Comparison of ENCODE assay signal across 8 cellular contexts in genomic region chr5:55226027-55226933, GRCh38. TPM values are rescaled to one million over a fixed set of nuclear protein-coding genes. Genes with fewer than 3 reads are reported as not detected.
DNase-seq lines count a peak whose midpoint lies in the region; ATAC-seq, FAIRE-seq and TF ChIP-seq lines count a peak whose summit lies in the region.

No MANE protein-coding gene starts in this region.

- peak overlapping the region; percentile 30 for H3K4me3 ChIP-seq in naive thymus-derived CD4-positive, alpha-beta T cell (ENCODE audit: low read length)
- H3K4me3 ChIP-seq in aorta (ENCODE audit: low read length in 2 of 2): no peak overlapping the region

- H3K27me3 ChIP-seq in naive thymus-derived CD4-positive, alpha-beta T cell (ENCODE audit: control insufficient read depth in 2 of 2, insufficient read depth in 2 of 2, low read length in 2 of 2): peaks cover 21 to 66% of the 10 kb centered on the region in 2 donors
- H3K27me3 ChIP-seq in aorta (ENCODE audit: control insufficient read depth in 1 of 2, insufficient read depth in 2 of 2, low read length in 1 of 2): no peaks in the 10 kb centered on the region

- peaks cover 46% of the 10 kb centered on the region for H3K27me3 Mint-ChIP-seq in endothelial cell (ENCODE audit: unreplicated experiment)
- H3K27me3 Mint-ChIP-seq in naive thymus-derived CD4-positive, alpha-beta T cell: peaks cover 79 to 90% (median 86%) of the 10 kb centered on the region in 5 donors

- H3K27ac ChIP-seq in naive thymus-derived CD4-positive, alpha-beta T cell (ENCODE audit: low read depth, low read length): no peak overlapping the region
- H3K27ac ChIP-seq in aorta (ENCODE audit: low read depth in 1 of 2, low read length in 2 of 2): no peak overlapping the region

- peak; percentile 64 for FAIRE-seq in GM18507 (lab: Jason Lieb, UNC)

- CTCF ChIA-PET in naive thymus-derived CD4-positive, alpha-beta T cell (lab: Charles Lee): no interaction called here

- peak overlapping the region; percentile 25 for H3K4me3 Mint-ChIP-seq in endothelial cell (ENCODE audit: unreplicated experiment)
- H3K4me3 Mint-ChIP-seq in naive thymus-derived CD4-positive, alpha-beta T cell: peak overlapping the region; percentile 59 to 83 (median 70)

- H3K9me3 Mint-ChIP-seq in endothelial cell (ENCODE audit: unreplicated experiment): no peaks in the 10 kb centered on the region
- peaks cover 0 to 1% (median 0%) of the 10 kb centered on the region in 11 donors for H3K9me3 Mint-ChIP-seq in naive thymus-derived CD4-positive, alpha-beta T cell

- POLR2A ChIA-PET in naive thymus-derived CD4-positive, alpha-beta T cell (lab: Charles Lee): no interaction called here

- ATAC-seq in HG03135 (IDR thresholded peaks at IDR 0.05; ENCODE audit: unreplicated experiment) (peak; percentile 59), aorta (ENCODE audit: low FRiP score) (peak; percentile 43)
- peak; percentile 54 for ATAC-seq in naive thymus-derived CD4-positive, alpha-beta T cell

- TF ChIP-seq CTCF in endothelial cell (IDR thresholded peaks at IDR 0.05; ENCODE audit: unreplicated experiment): peak; percentile 87

- H3K4me1 ChIP-seq in naive thymus-derived CD4-positive, alpha-beta T cell (ENCODE audit: control insufficient read depth in 2 of 2, insufficient read depth in 2 of 2, low read length in 2 of 2): peaks cover 16 to 21% of the 10 kb centered on the region in 2 donors
- H3K4me1 ChIP-seq in aorta (ENCODE audit: control insufficient read depth in 1 of 2, insufficient read depth in 2 of 2, low read length in 2 of 2): no peaks in the 10 kb centered on the region

- DNase-seq in AG08396 (ENCODE audit: low spot score): peak; percentile 61
- DNase-seq in GM18507 (ENCODE audit: extremely low spot score, insufficient read length, low read depth): no peak
- peak; percentile 80 for DNase-seq in NCI-H2227 (lab: John Stamatoyannopoulos, UW; ENCODE audit: unreplicated experiment)
- DNase-seq in activated CD4-positive, alpha-beta T cell treated with anti-CD3 and anti-CD28 coated beads for 24 hours (ENCODE audit: low read depth in 2 of 2): peak; percentile 42 to 66
- DNase-seq in endothelial cell (ENCODE audit: low spot score): peak; percentile 72
- DNase-seq in naive thymus-derived CD4-positive, alpha-beta T cell: peak in 4 of 9 donors; percentile 11 to 62 (median 29)
- peak in 1 of 2 donors; percentile 84 for DNase-seq in aorta

- 10 to 11% methylated on average over 52 to 54 of the region's 54 CpGs for WGBS in aorta, 2 donors

- peaks cover 6% of the 10 kb centered on the region for H3K36me3 Mint-ChIP-seq in endothelial cell (ENCODE audit: low read depth, unreplicated experiment)
- peaks cover 0 to 3% (median 0%) of the 10 kb centered on the region in 5 donors for H3K36me3 Mint-ChIP-seq in naive thymus-derived CD4-positive, alpha-beta T cell

- no peak overlapping the region for H3K27ac Mint-ChIP-seq in endothelial cell (ENCODE audit: unreplicated experiment)
- peak overlapping the region in 1 of 9 donors; percentile 18 for H3K27ac Mint-ChIP-seq in naive thymus-derived CD4-positive, alpha-beta T cell

- intact Hi-C loops in naive thymus-derived CD4-positive, alpha-beta T cell (cut with micrococcal nuclease): loop anchor here (5.0 to 10.0 kb wide), 2 partner anchors 81 to 321 kb away; partner anchors contain the start of genes DHX29 (in 1 of the 2) and MTREX (in 1 of the 2)
- intact Hi-C loops in aorta (cut with DNase I): loop anchor here (2.0 to 10.0 kb wide), 2 partner anchors 49 to 51 kb away; partner anchors contain the start of gene CDC20B (in 1 of the 2)

- no peaks in the 10 kb centered on the region for H3K9me3 ChIP-seq in naive thymus-derived CD4-positive, alpha-beta T cell (ENCODE audit: control insufficient read depth in 2 of 3, low read length in 3 of 3)
- H3K9me3 ChIP-seq in aorta (ENCODE audit: control insufficient read depth, low read length): peaks cover 1% of the 10 kb centered on the region

- peaks cover 21% of the 10 kb centered on the region for H3K4me1 Mint-ChIP-seq in endothelial cell (ENCODE audit: unreplicated experiment)
- H3K4me1 Mint-ChIP-seq in naive thymus-derived CD4-positive, alpha-beta T cell: peaks cover 19 to 48% (median 46%) of the 10 kb centered on the region in 7 donors

- H3K36me3 ChIP-seq in naive thymus-derived CD4-positive, alpha-beta T cell (ENCODE audit: control insufficient read depth in 2 of 3, insufficient read depth in 3 of 3, low read length in 3 of 3): no peaks in the 10 kb centered on the region
- no peaks in the 10 kb centered on the region for H3K36me3 ChIP-seq in aorta (ENCODE audit: control insufficient read depth in 1 of 2, insufficient read depth in 2 of 2, low read length in 1 of 2)

RNA-seq across cellular contexts. Expression of gene MCIDAS, which starts 0.8 kb away (rescaled TPM):
- total RNA-seq in endothelial cell (ENCODE audit: unreplicated experiment) (not detected), aorta (under 1 TPM in 1 of 2 donors, not detected in 1; 0.26 TPM)
- not detected for total RNA-seq in naive thymus-derived CD4-positive, alpha-beta T cell
- polyA plus RNA-seq in naive thymus-derived CD4-positive, alpha-beta T cell: not detected
- polyA plus RNA-seq in aorta: not detected

RNA-seq across cellular contexts. Expression of gene CCNO, which starts 7.1 kb away (rescaled TPM):
- 0.15 TPM for total RNA-seq in endothelial cell (ENCODE audit: unreplicated experiment)
- total RNA-seq in naive thymus-derived CD4-positive, alpha-beta T cell: not detected
- not detected for polyA plus RNA-seq in naive thymus-derived CD4-positive, alpha-beta T cell
- total RNA-seq in aorta: 1 to 10 TPM in 1 of 2 donors, under 1 TPM in 1; 0.54 to 1.3 TPM
- polyA plus RNA-seq in aorta: 10 to 100 TPM in 1 of 2 donors, under 1 TPM in 1; 0.88 to 10.1 TPM

RNA-seq across cellular contexts. Expression of gene CDC20B, which starts 53.3 kb away (rescaled TPM):
- total RNA-seq in endothelial cell (ENCODE audit: unreplicated experiment) (not detected), aorta (not detected)
- total RNA-seq in naive thymus-derived CD4-positive, alpha-beta T cell: under 1 TPM in 1 of 5 experiments, not detected in 4; 0.44 TPM
- not detected for polyA plus RNA-seq in naive thymus-derived CD4-positive, alpha-beta T cell
- not detected for polyA plus RNA-seq in aorta
